25 cellular contexts compared by ENCODE assay signal in genomic region chr4:27270435-27270834, GRCh38.
A peak's percentile ranks its signal among the peaks of the same experiment; 100 is the strongest.
DNase-seq lines count a peak whose midpoint lies in the region; FAIRE-seq and TF ChIP-seq lines count a peak whose summit lies in the region.
"Had no signal": no experiment of that assay in that cellular context is flagged by ENCODE, and none has a peak within 500 bp of the region (broad histone marks: within the 10 kb centered on the region; RNA-seq: fewer than 3 reads in every experiment).

No MANE protein-coding gene starts in this region.

- no peak overlapping the region for H3K4ac ChIP-seq in H1 (replicated peaks; ENCODE audit: insufficient read length, low read depth, low read length)

- H2AK5ac ChIP-seq in H1 (ENCODE audit: low read depth, low read length) = no peak overlapping the region

- H3K23ac ChIP-seq in H1 (ENCODE audit: insufficient read length) = no peak overlapping the region

- H3K27me3 ChIP-seq in H1 (replicated peaks in 1 of 4; ENCODE audit: control insufficient read depth in 3 of 4, extremely low read depth in 1 of 4, insufficient read depth in 3 of 4, low read length in 3 of 4) (no peaks in the 10 kb centered on the region), prostate gland (replicated peaks; ENCODE audit: insufficient read depth) (no peaks in the 10 kb centered on the region), SK-N-SH (ENCODE audit: insufficient read depth) (no peaks in the 10 kb centered on the region)
- H3K27me3 ChIP-seq: neural progenitor cell, SJCRH30 had no signal

- H2BK120ac ChIP-seq in H1 (replicated peaks; ENCODE audit: low read depth, low read length) = no peak overlapping the region

- H3K4me1 ChIP-seq in H1 (replicated peaks in 1 of 4; ENCODE audit: control insufficient read depth in 3 of 4, insufficient read depth in 4 of 4, low read length in 3 of 4) (peaks cover 0 to 6% (median 0%) of the 10 kb centered on the region in 4 experiments; a peak in 1 of 7 replicates), prostate gland (replicated peaks) (no peaks in the 10 kb centered on the region), SK-N-SH (ENCODE audit: control insufficient read depth in 1 of 2, insufficient read depth in 2 of 2, low read depth in 1 of 2, low read length in 1 of 2) (no peaks in the 10 kb centered on the region)
- H3K4me1 ChIP-seq: lower lobe of right lung, SJCRH30 had no signal

- H2BK15ac ChIP-seq in H1 (ENCODE audit: low read length) = no peak overlapping the region

- no peak overlapping the region for H4K5ac ChIP-seq in H1 (ENCODE audit: insufficient read length, low read depth, low read length)

- TF ChIP-seq EP300 in H1 (IDR thresholded peaks at IDR 0.05; ENCODE audit: borderline replicate concordance in 1 of 2, low read depth in 2 of 2, low read length in 2 of 2) (no peak), SK-N-SH (IDR thresholded peaks at IDR 0.05; ENCODE audit: borderline replicate concordance in 1 of 2, low read depth in 1 of 2, low read length in 1 of 2) (no peak)

- no peaks in the 10 kb centered on the region for H3K9me2 ChIP-seq in SK-N-SH

- no peak overlapping the region for H3K56ac ChIP-seq in H1 (replicated peaks; ENCODE audit: insufficient read length, low read depth, low read length)

- TF ChIP-seq POLR2A in H1 (IDR thresholded peaks at IDR 0.05; ENCODE audit: control extremely low read depth in 1 of 2, low read depth in 2 of 2, low read length in 2 of 2) (no peak), prostate gland (IDR thresholded peaks at IDR 0.05) (no peak)

- H3F3A ChIP-seq in SK-N-SH (replicated peaks; ENCODE audit: insufficient read depth) = no peaks in the 10 kb centered on the region

- DNase-seq in DMS53 treated with DMSO at 0.1 percent for 48 hours (lab: John Stamatoyannopoulos, UW; ENCODE audit: unreplicated experiment) (peak; percentile 99), NCI-H1417 (lab: John Stamatoyannopoulos, UW) (peak in 2 of 3 experiments; percentile 78 to 97), NCI-H69 (lab: John Stamatoyannopoulos, UW) (peak; percentile 96), H1 (ENCODE audit: low read depth in 1 of 2, low spot score in 2 of 2) (no peak), occipital lobe (lab: John Stamatoyannopoulos, UW) (no peak), prostate gland (ENCODE audit: low spot score) (no peak), SK-N-SH (no peak)
- no peak for DNase-seq in stimulated activated naive CD4-positive, alpha-beta T cell treated with Interleukin-2 at 50 U/mL for 16 hours (lab: John Stamatoyannopoulos, UW)
- DNase-seq: activated CD4-positive, alpha-beta T cell treated with anti-CD3 and anti-CD28 coated beads, Interleukin-2, amount 10 ng/mL, durations not matched to agents 24 days and 14 days; anterior cingulate cortex; C1 segment of cervical spinal cord; central memory CD4-positive, alpha-beta T cell; dorsolateral prefrontal cortex; foreskin melanocyte; H7; hippocampal formation; lower lobe of right lung; MM.1S; NCI-H187 treated with DMSO at 0.1 percent for 48 hours; SJCRH30; T-helper 17 cell had no signal

- H3K36me3 ChIP-seq in H1 (ENCODE audit: control insufficient read depth in 2 of 4, insufficient read depth in 4 of 4, low read length in 3 of 4) (no peaks in the 10 kb centered on the region), prostate gland (no peaks in the 10 kb centered on the region), SK-N-SH (replicated peaks in 1 of 2; ENCODE audit: control insufficient read depth in 1 of 2, insufficient read depth in 2 of 2, low read length in 1 of 2) (no peaks in the 10 kb centered on the region)
- H3K36me3 ChIP-seq: lower lobe of right lung, neural progenitor cell, SJCRH30 had no signal

- H3K4me2 ChIP-seq in H1 (ENCODE audit: insufficient read depth in 1 of 2, low read depth in 2 of 2, low read length in 2 of 2) (no peak overlapping the region), SK-N-SH (no peak overlapping the region)
- H3K4me2 ChIP-seq: neural progenitor cell had no signal

- no peak overlapping the region for H4K8ac ChIP-seq in H1 (ENCODE audit: extremely low read depth, insufficient read depth, low read length)

- no peak overlapping the region for H2BK12ac ChIP-seq in H1 (ENCODE audit: low read depth, low read length)

- no peaks in the 10 kb centered on the region for H3K79me1 ChIP-seq in H1 (ENCODE audit: low read depth, low read length)

- H3K9me3 ChIP-seq in H1 (ENCODE audit: insufficient read depth in 2 of 2, low read depth in 1 of 2, low read length in 1 of 2) = no peaks in the 10 kb centered on the region
- no peaks in the 10 kb centered on the region for H3K9me3 ChIP-seq in prostate gland
- H3K9me3 ChIP-seq in SK-N-SH = no peaks in the 10 kb centered on the region
- H3K9me3 ChIP-seq: lower lobe of right lung, SJCRH30 had no signal

- TF ChIP-seq CTCF in H1 (IDR thresholded peaks at IDR 0.05; ENCODE audit: control extremely low read depth in 1 of 3, insufficient read depth in 1 of 3, low read depth in 1 of 3, low read length in 3 of 3) (no peak), prostate gland (IDR thresholded peaks at IDR 0.05) (no peak), SK-N-SH (IDR thresholded peaks at IDR 0.05) (no peak)

- no peak overlapping the region for H4K91ac ChIP-seq in H1 (replicated peaks; ENCODE audit: insufficient read length, low read length)

- CTCF ChIA-PET in H1 (lab: Charles Lee; ENCODE audit: partially characterized antibody) = no interaction called here
- CTCF ChIA-PET in SK-N-SH (lab: Yijun Ruan, JAX) = no interaction called here

- H2AFZ ChIP-seq in H1 (ENCODE audit: low read length) = no peak overlapping the region
- no peak overlapping the region for H2AFZ ChIP-seq in SK-N-SH (ENCODE audit: low read depth)
- H2AFZ ChIP-seq: neural progenitor cell had no signal

- no peaks in the 10 kb centered on the region for H3K79me2 ChIP-seq in H1 (ENCODE audit: control insufficient read depth in 1 of 2, insufficient read depth in 2 of 2, low read length in 2 of 2)
- H3K79me2 ChIP-seq in SK-N-SH (ENCODE audit: insufficient read depth) = no peaks in the 10 kb centered on the region

- no peak for FAIRE-seq in H1 (lab: Jason Lieb, UNC)
- FAIRE-seq: D721Med, GM18507 had no signal

- H3K14ac ChIP-seq in H1 (ENCODE audit: insufficient read length) = no peak overlapping the region

- 69% methylated on average over 1 of the region's 1 CpG; no CpG with 5 or more reads in 1 of the 2 experiments for WGBS in H1 (ENCODE audit: extremely low coverage in 1 of 2, insufficient coverage in 1 of 2, insufficient read length in 1 of 2, insufficient replicate concordance in 2 of 2, low coverage in 1 of 2, low lambda C conversion rate in 2 of 2, missing lambda C conversion rate in 1 of 2), 2 experiments
- WGBS in prostate gland = 67% methylated on average over 1 of the region's 1 CpG
- 6% methylated on average over 1 of the region's 1 CpG for WGBS in SK-N-SH (ENCODE audit: low lambda C conversion rate)

- H3K4me3 ChIP-seq in H1 (ENCODE audit: extremely low read depth in 1 of 4, insufficient read depth in 2 of 4, low read depth in 3 of 4, low read length in 4 of 4) = no peak overlapping the region
- no peak overlapping the region for H3K4me3 ChIP-seq in prostate gland
- H3K4me3 ChIP-seq in SK-N-SH (ENCODE audit: low read depth in 2 of 2, low read length in 1 of 2) = no peak overlapping the region
- H3K4me3 ChIP-seq: dorsolateral prefrontal cortex, lower lobe of right lung, neural progenitor cell, SJCRH30 had no signal

- no peak overlapping the region for H3K18ac ChIP-seq in H1 (ENCODE audit: extremely low read depth, low read length)

- no peak overlapping the region for H2BK20ac ChIP-seq in H1 (ENCODE audit: low read length)

- H3K27ac ChIP-seq in H1 (ENCODE audit: low read depth, low read length) (no peak overlapping the region), prostate gland (no peak overlapping the region), SK-N-SH (ENCODE audit: low read depth in 2 of 2, low read length in 1 of 2) (no peak overlapping the region)
- H3K27ac ChIP-seq: dorsolateral prefrontal cortex, HL-60, lower lobe of right lung, neural progenitor cell, SJCRH30 had no signal

- POLR2A ChIA-PET in H1 (lab: Charles Lee; ENCODE audit: partially characterized antibody) (no interaction called here), SK-N-SH (lab: Yijun Ruan, JAX) (no interaction called here)

- intact Hi-C loops in prostate gland (cut with DNase I) = no loop called here

- no peak overlapping the region for H2BK5ac ChIP-seq in H1 (ENCODE audit: low read depth, low read length)

- TF ChIP-seq RAD21 in H1 (IDR thresholded peaks at IDR 0.05 in 1 of 2, conservative IDR thresholded peaks at IDR 0.05 in 1 of 2; ENCODE audit: low read depth in 2 of 2, low read length in 2 of 2) (no peak), SK-N-SH (IDR thresholded peaks at IDR 0.05; ENCODE audit: low read length) (no peak)

- H3K9ac ChIP-seq in H1 (replicated peaks in 1 of 4; ENCODE audit: extremely low read depth in 1 of 4, low read depth in 3 of 4, low read length in 3 of 4) = no peak overlapping the region
- H3K9ac ChIP-seq in SK-N-SH = no peak overlapping the region
- H3K9ac ChIP-seq: neural progenitor cell had no signal

- H3K23me2 ChIP-seq in H1 (ENCODE audit: low read depth, low read length) = no peaks in the 10 kb centered on the region

- H4K20me1 ChIP-seq in H1 (replicated peaks in 1 of 2; ENCODE audit: control insufficient read depth in 1 of 2, insufficient read depth in 2 of 2, low read length in 2 of 2) (no peaks in the 10 kb centered on the region), SK-N-SH (ENCODE audit: insufficient read depth) (no peaks in the 10 kb centered on the region)

TF ChIP-seq in H1, 55 proteins besides CTCF, POLR2A, EP300 and RAD21:
- TF ChIP-seq SP4 (IDR thresholded peaks at IDR 0.05; ENCODE audit: low read length) (no peak), SUZ12 (IDR thresholded peaks at IDR 0.05; ENCODE audit: low read length) (no peak), CEBPB (IDR thresholded peaks at IDR 0.05; ENCODE audit: low read depth, low read length) (peak; percentile 82)

TF ChIP-seq in SK-N-SH, 30 proteins besides CTCF, POLR2A, EP300 and RAD21 (continues in another document):
- TF ChIP-seq USF1 (IDR thresholded peaks at IDR 0.05; ENCODE audit: borderline replicate concordance, low read depth) (no peak), GABPA (IDR thresholded peaks at IDR 0.05; ENCODE audit: low read depth) (no peak), USF2 (IDR thresholded peaks at IDR 0.05; ENCODE audit: borderline replicate concordance, low read depth, low read length) (no peak), NFIC (IDR thresholded peaks at IDR 0.05; ENCODE audit: borderline replicate concordance) (no peak)

Comparison
In these comparisons a context has a peak if more than half of its experiments do, and no peak if none do; other contexts are left out.
1. DNase-seq: peak in DMS53 treated with DMSO at 0.1 percent for 48 hours (single experiment), NCI-H1417 (2 of 3) and NCI-H69 (single experiment); none in H1 (0 of 2), occipital lobe (single experiment), stimulated activated naive CD4-positive, alpha-beta T cell treated with Interleukin-2 at 50 U/mL for 16 hours (single experiment), prostate gland (single experiment) and SK-N-SH (single experiment).